Comparison of ENCODE assay signal across 8 cellular contexts in genomic region chr11:32259641-32260081, GRCh38.
DNase-seq lines count a peak whose midpoint lies in the region; ATAC-seq and TF ChIP-seq lines count a peak whose summit lies in the region.

No MANE protein-coding gene starts in this region.

- H3K9me3 ChIP-seq in hepatocyte (ENCODE audit: low read depth): no peaks in the 10 kb centered on the region

- no peaks in the 10 kb centered on the region for H3K27me3 Mint-ChIP-seq in T-helper 2 cell treated with Interferon-gamma antibody and Interleukin-4, amounts not matched to agents 5 μg/mL and 100 μg/mL, for 36 hours (ENCODE audit: low read depth)

- no peak overlapping the region for H3K4me3 Mint-ChIP-seq in T-helper 2 cell treated with Interferon-gamma antibody and Interleukin-4, amounts not matched to agents 5 μg/mL and 100 μg/mL, for 36 hours

- peak overlapping the region; percentile 9 for H3K4me2 ChIP-seq in hepatocyte

- no peaks in the 10 kb centered on the region for H3K36me3 Mint-ChIP-seq in T-helper 2 cell treated with Interferon-gamma antibody and Interleukin-4, amounts not matched to agents 5 μg/mL and 100 μg/mL, for 36 hours (ENCODE audit: low read depth)

- TF ChIP-seq CTCF in hepatocyte (IDR thresholded peaks at IDR 0.05; ENCODE audit: poor library complexity): no peak

- H3K27ac Mint-ChIP-seq in T-helper 2 cell treated with Interferon-gamma antibody and Interleukin-4, amounts not matched to agents 5 μg/mL and 100 μg/mL, for 36 hours: no peak overlapping the region

- peak; percentile 97 for ATAC-seq in HG02623 (IDR thresholded peaks at IDR 0.05; ENCODE audit: unreplicated experiment)

- H3K79me2 ChIP-seq in hepatocyte: no peaks in the 10 kb centered on the region

- no peaks in the 10 kb centered on the region for H3K36me3 ChIP-seq in hepatocyte (replicated peaks; ENCODE audit: insufficient read depth, low read depth)

- H3K9me3 Mint-ChIP-seq in T-helper 2 cell treated with Interferon-gamma antibody and Interleukin-4, amounts not matched to agents 5 μg/mL and 100 μg/mL, for 36 hours: no peaks in the 10 kb centered on the region

- H4K20me1 ChIP-seq in hepatocyte (ENCODE audit: insufficient read depth, poor library complexity, severe bottlenecking): no peaks in the 10 kb centered on the region

- peak; percentile 6 for DNase-seq in T-helper 2 cell treated with Interferon-gamma antibody and Interleukin-4, amounts not matched to agents 5 μg/mL and 100 μg/mL, for 36 hours (ENCODE audit: low spot score)
- no peak for DNase-seq in T-helper 2 cell
- DNase-seq in NCI-H2171 (lab: John Stamatoyannopoulos, UW): peak; percentile 99
- peak; percentile 80 for DNase-seq in hepatocyte (ENCODE audit: low spot score)
- DNase-seq in NCI-H2196 treated with DMSO at 0.1 percent for 48 hours (lab: John Stamatoyannopoulos, UW; ENCODE audit: unreplicated experiment): no peak
- DNase-seq in activated CD4-positive, alpha-beta T cell treated with anti-CD3 and anti-CD28 coated beads for 1 hour: no peak
- no peak for DNase-seq in activated effector memory CD4-positive, alpha-beta T cell treated with Interleukin-2 at 50 U/mL for 16 hours

- H3K4me1 ChIP-seq in hepatocyte (ENCODE audit: insufficient read depth): peaks cover 10% of the 10 kb centered on the region

- H3K9me2 ChIP-seq in hepatocyte (replicated peaks; ENCODE audit: insufficient read depth): no peaks in the 10 kb centered on the region

- H2AFZ ChIP-seq in hepatocyte: no peak overlapping the region

- H3K4me3 ChIP-seq in hepatocyte: no peak overlapping the region

- no peaks in the 10 kb centered on the region for H3K27me3 ChIP-seq in hepatocyte

- H3K4me1 Mint-ChIP-seq in T-helper 2 cell treated with Interferon-gamma antibody and Interleukin-4, amounts not matched to agents 5 μg/mL and 100 μg/mL, for 36 hours (ENCODE audit: low read depth): no peaks in the 10 kb centered on the region

- H3K27ac ChIP-seq in hepatocyte: peak overlapping the region; percentile 64

- WGBS in hepatocyte (ENCODE audit: low lambda C conversion rate, missing lambda C conversion rate): 37% methylated on average over 3 of the region's 3 CpGs

Comparison
In these comparisons a context has a peak if more than half of its experiments do, and no peak if none do; other contexts are left out.
1. DNase-seq: peak in T-helper 2 cell treated with Interferon-gamma antibody and Interleukin-4, amounts not matched to agents 5 μg/mL and 100 μg/mL, for 36 hours (single experiment), NCI-H2171 (single experiment) and hepatocyte (single experiment); none in T-helper 2 cell (0 of 5), NCI-H2196 treated with DMSO at 0.1 percent for 48 hours (single experiment), activated CD4-positive, alpha-beta T cell treated with anti-CD3 and anti-CD28 coated beads for 1 hour (single experiment) and activated effector memory CD4-positive, alpha-beta T cell treated with Interleukin-2 at 50 U/mL for 16 hours (single experiment).